Comparison of ENCODE assay signal across 37 cellular contexts in the genomic region with DNA sequence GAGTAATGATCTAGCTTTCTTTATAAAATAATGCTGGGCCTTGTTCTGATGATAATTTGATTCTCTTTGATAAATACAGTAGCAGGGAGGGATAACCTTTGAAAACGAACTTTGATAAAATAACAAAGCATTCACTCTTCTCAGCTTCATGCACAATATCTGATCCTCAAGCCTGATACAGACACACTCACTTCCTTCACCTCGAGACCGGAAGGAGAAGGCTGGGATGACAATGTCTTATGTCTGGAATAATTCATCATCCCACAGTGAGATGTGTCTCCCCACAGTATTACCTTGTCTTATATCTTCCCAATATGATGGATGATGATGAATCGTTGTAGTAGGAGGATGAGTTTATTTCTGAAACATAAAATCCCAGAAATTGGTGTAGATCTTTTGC. TPM values are rescaled to one million over a fixed set of nuclear protein-coding genes. Genes with fewer than 3 reads are reported as not detected.
"Had no signal": no experiment of that assay in that cellular context is flagged by ENCODE, and none has a peak within 500 bp of the region (broad histone marks: within the 10 kb centered on the region; RNA-seq: fewer than 3 reads in every experiment).

No MANE protein-coding gene starts in this region.

- H3K27me3 ChIP-seq: adrenal gland, ascending aorta, body of pancreas, brain microvascular endothelial cell, breast epithelium, cardiac muscle cell had no signal

- FAIRE-seq: astrocyte, bronchial epithelial cell had no signal

- H3K4me3 ChIP-seq: adrenal gland, ascending aorta, body of pancreas, breast epithelium, cardiac muscle cell had no signal

- DNase-seq: activated effector memory CD4-positive, alpha-beta T cell treated with anti-CD3 and anti-CD28 coated beads, Interleukin-2, amount 50 U/mL, for 16 hours; activated effector memory CD4-positive, alpha-beta T cell treated with Interleukin-2 at 50 U/mL for 16 hours; activated gamma-delta T cell; activated gamma-delta T cell treated with Interleukin-2 at 50 U/mL for 16 hours; activated naive CD4-positive, alpha-beta T cell; activated naive CD4-positive, alpha-beta T cell treated with anti-CD3 and anti-CD28 coated beads for 36 hours; activated naive CD4-positive, alpha-beta T cell treated with anti-CD3 and anti-CD28 coated beads, Interleukin-2, amount 10 ng/mL, durations not matched to agents 7 days and 5 days; activated naive CD4-positive, alpha-beta T cell treated with anti-CD3 and anti-CD28 coated beads, Interleukin-2, amount 50 U/mL, for 16 hours; activated naive CD4-positive, alpha-beta T cell treated with Interleukin-2 at 50 U/mL for 16 hours; activated naive CD8-positive, alpha-beta T cell treated with anti-CD3 and anti-CD28 coated beads for 36 hours; activated naive CD8-positive, alpha-beta T cell treated with anti-CD3 and anti-CD28 coated beads, Interleukin-2, amount 10 ng/mL, durations not matched to agents 7 days and 5 days; activated naive CD8-positive, alpha-beta T cell treated with anti-CD3 and anti-CD28 coated beads, Interleukin-2, amount 50 U/mL, for 24 hours; activated T-cell treated with anti-CD3 and anti-CD28 coated beads, Interleukin-2, amount 50 U/mL, for 1 hour; activated T-cell treated with anti-CD3 and anti-CD28 coated beads, Interleukin-2, amount 50 U/mL, for 24 hours; activated T-cell treated with anti-CD3 and anti-CD28 coated beads, Interleukin-2, amount 50 U/mL, for 4 hours; activated T-cell treated with anti-CD3 and anti-CD28 coated beads, Interleukin-2, amount 50 U/mL, for 48 hours; activated T-cell treated with anti-CD3 and anti-CD28 coated beads, Interleukin-2, amount 50 U/mL, for 72 hours; adrenal gland; amniotic stem cell; amygdala; anterior cingulate cortex; aorta; body of pancreas; brain microvascular endothelial cell; central memory CD4-positive, alpha-beta T cell; cerebellar nuclear complex had no signal

- H3K36me3 ChIP-seq: adrenal gland, ascending aorta, brain microvascular endothelial cell, breast epithelium, cardiac muscle cell had no signal

- H3K27ac ChIP-seq: adrenal gland, ascending aorta, body of pancreas, brain microvascular endothelial cell, breast epithelium, cardiac muscle cell had no signal

- ATAC-seq: activated naive CD4-positive, alpha-beta T cell treated with anti-CD3 and anti-CD28 coated beads, Interleukin-2, amount 50 U/mL, for 72 hours; activated naive CD8-positive, alpha-beta T cell treated with anti-CD3 and anti-CD28 coated beads, Interleukin-2, amount 50 U/mL, for 24 hours; activated T-cell treated with anti-CD3 and anti-CD28 coated beads, Interleukin-2, amount 50 U/mL, for 4 hours; activated T-cell treated with anti-CD3 and anti-CD28 coated beads, Interleukin-2, amount 50 U/mL, for 72 hours; activated T-helper 17 cell treated with anti-CD3 and anti-CD28 coated beads, Interleukin-2, amount 50 U/mL, for 72 hours; body of pancreas had no signal

- H3K4me1 ChIP-seq: adrenal gland, ascending aorta, body of pancreas, breast epithelium had no signal

- H3K9me3 ChIP-seq: adrenal gland, ascending aorta, body of pancreas, breast epithelium had no signal

RNA-seq across cellular contexts. Expression of a gene that starts 15.5 kb away (rescaled TPM):
- total RNA-seq: activated naive CD4-positive, alpha-beta T cell treated with anti-CD3 and anti-CD28 coated beads for 36 hours; activated naive CD4-positive, alpha-beta T cell treated with anti-CD3 and anti-CD28 coated beads, Interleukin-2, amount 50 U/mL, for 72 hours; activated naive CD8-positive, alpha-beta T cell treated with anti-CD3 and anti-CD28 coated beads for 36 hours; activated naive CD8-positive, alpha-beta T cell treated with anti-CD3 and anti-CD28 coated beads, Interleukin-2, amount 10 ng/mL, durations not matched to agents 7 days and 5 days; activated T-cell treated with anti-CD3 and anti-CD28 coated beads, Interleukin-2, amount 50 U/mL, for 72 hours; activated T-helper 1 cell treated with anti-CD3 and anti-CD28 coated beads, Interleukin-12 subunit alpha, Interleukin-12 subunit beta, Interleukin-2, Interleukin-4 antibody, amounts not matched to agents 30 ng/mL and 10 ng/mL and 1 ng/mL, durations not matched to agents 14 hours and 24 hours and 36 hours; activated T-helper 17 cell treated with anti-CD3 and anti-CD28 coated beads, Interleukin-2, amount 50 U/mL, for 72 hours; activated T-helper 2 cell treated with anti-CD3 and anti-CD28 coated beads, Interferon-gamma antibody, Interleukin-2, Interleukin-4, amounts not matched to agents 10 μg/mL and 5 μg/mL and 100 μg/mL, durations not matched to agents 14 hours and 24 hours and 36 hours; aorta; astrocyte; bronchial epithelial cell; cardiac muscle cell; cardiac septum; chondrocyte had no signal
- polyA plus RNA-seq: cardiac muscle cell had no signal
